Comparison of ENCODE assay signal across 8 cellular contexts in the genomic region with DNA sequence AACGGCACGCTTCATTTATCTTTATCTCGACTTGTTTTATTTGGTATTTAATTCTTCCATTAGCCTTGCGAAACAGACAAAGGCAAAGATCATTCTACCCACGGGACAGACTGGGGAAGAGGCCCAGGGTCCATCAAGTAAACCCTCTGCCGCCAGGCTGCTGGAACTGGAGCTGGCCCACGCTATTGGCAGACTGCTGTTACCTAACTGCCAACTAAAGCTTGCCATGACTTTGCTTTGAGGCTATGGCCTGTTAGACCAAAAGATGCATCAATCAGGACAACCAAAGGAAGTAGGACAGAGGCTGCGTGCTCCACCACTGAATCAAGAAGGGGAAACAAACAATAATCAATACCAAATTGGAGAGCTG. TPM values are rescaled to one million over a fixed set of nuclear protein-coding genes. Genes with fewer than 3 reads are reported as not detected.
DNase-seq lines count a peak whose midpoint lies in the region; ATAC-seq and TF ChIP-seq lines count a peak whose summit lies in the region.

No MANE protein-coding gene starts in this region.

- peaks cover 5% of the 10 kb centered on the region for H3K36me3 Mint-ChIP-seq in CD4-positive, alpha-beta T cell (ENCODE audit: low read depth)

- H2AK5ac ChIP-seq in neuronal stem cell (ENCODE audit: low read depth, low read length), result no peak overlapping the region

- H3K4me2 ChIP-seq in OCI-LY1 (ENCODE audit: low read length) (peak overlapping the region; percentile 70), neuronal stem cell (ENCODE audit: insufficient read depth, low read length, poor library complexity, severe bottlenecking) (peak overlapping the region; percentile 49)

- peaks cover 6% of the 10 kb centered on the region for H3K27me3 Mint-ChIP-seq in CD4-positive, alpha-beta T cell

- H2BK120ac ChIP-seq in neuronal stem cell (ENCODE audit: low read depth, low read length), result no peak overlapping the region

- peaks cover 1% of the 10 kb centered on the region for H3K79me1 ChIP-seq in neuronal stem cell (ENCODE audit: low read depth, low read length)

- no peaks in the 10 kb centered on the region for H3K27me3 ChIP-seq in CD4-positive, alpha-beta T cell (ENCODE audit: control insufficient read depth, insufficient read depth, low read length)
- no peaks in the 10 kb centered on the region for H3K27me3 ChIP-seq in OCI-LY1 (ENCODE audit: insufficient read depth, low read length)
- no peaks in the 10 kb centered on the region for H3K27me3 ChIP-seq in effector memory CD4-positive, alpha-beta T cell (replicated peaks; ENCODE audit: control insufficient read depth, insufficient read depth, low read length, poor library complexity, severe bottlenecking)
- H3K27me3 ChIP-seq in neuronal stem cell (ENCODE audit: control insufficient read depth in 3 of 3, insufficient read depth in 3 of 3, low read depth in 1 of 3, low read length in 3 of 3), result no peaks in the 10 kb centered on the region

- WGBS in neuronal stem cell (ENCODE audit: extremely low coverage in 2 of 2, insufficient read length in 2 of 2, insufficient replicate concordance in 1 of 2), 2 donors, result no CpG with 5 or more reads among the region's 8 CpGs

- no peak overlapping the region for H2BK12ac ChIP-seq in neuronal stem cell (ENCODE audit: low read length)

- no peaks in the 10 kb centered on the region for H3F3A ChIP-seq in OCI-LY1 (ENCODE audit: insufficient read depth, low read length)

- peak overlapping the region; percentile 29 for H3K27ac ChIP-seq in CD4-positive, alpha-beta T cell (ENCODE audit: low read depth, low read length)
- H3K27ac ChIP-seq in OCI-LY1 (ENCODE audit: low read depth, low read length, poor library complexity, severe bottlenecking) (no peak overlapping the region), neuronal stem cell (replicated peaks; ENCODE audit: low read length) (no peak overlapping the region)
- peak overlapping the region; percentile 73 for H3K27ac ChIP-seq in effector memory CD4-positive, alpha-beta T cell (ENCODE audit: insufficient read depth, low read length, poor library complexity, severe bottlenecking)

- H3K9ac ChIP-seq in OCI-LY1 (ENCODE audit: low read length), result peak overlapping the region; percentile 37; the same call in 1 of the 2 replicates
- no peak overlapping the region for H3K9ac ChIP-seq in neuronal stem cell (ENCODE audit: low read depth, low read length, poor library complexity)

- H3K4me3 Mint-ChIP-seq in CD4-positive, alpha-beta T cell, result peak overlapping the region; percentile 97

- H2BK15ac ChIP-seq in neuronal stem cell (ENCODE audit: low read length), result no peak overlapping the region

- peaks cover 26% of the 10 kb centered on the region for H3K4me1 Mint-ChIP-seq in CD4-positive, alpha-beta T cell (ENCODE audit: low read depth)

- POLR2A ChIA-PET in CD4-positive, alpha-beta T cell (lab: Charles Lee), result interaction anchor here (0.7 to 3.1 kb wide), 13 partner anchors 9 to 775 kb away, joined by 3 to 18 read pairs (median 5); partner anchors contain the start of genes CCDC15, HYLS1, MSANTD2 and STT3A

- H3K79me2 ChIP-seq in OCI-LY1 (ENCODE audit: insufficient read depth, low read length), result no peaks in the 10 kb centered on the region

- DNase-seq in CD4-positive, alpha-beta T cell, result no peak
- DNase-seq in effector memory CD4-positive, alpha-beta T cell, result no peak
- DNase-seq in neuronal stem cell (ENCODE audit: low spot score) (no peak), NCI-H146 treated with DMSO at 0.1 percent for 48 hours (lab: John Stamatoyannopoulos, UW; ENCODE audit: unreplicated experiment) (no peak)
- DNase-seq in stimulated activated CD4-positive, alpha-beta T cell treated with anti-CD3 and anti-CD28 coated beads, Interleukin-12 subunit alpha, Interleukin-12 subunit beta, amount 100 ng/mL, for 4 hours, result no peak

- peak overlapping the region; percentile 84 for H3K27ac Mint-ChIP-seq in CD4-positive, alpha-beta T cell

- ATAC-seq in CD4-positive, alpha-beta T cell (ENCODE audit: poor library complexity), result no peak
- ATAC-seq in GM18498 (IDR thresholded peaks at IDR 0.05; ENCODE audit: unreplicated experiment) (no peak), HG02852 (IDR thresholded peaks at IDR 0.05; ENCODE audit: unreplicated experiment) (no peak)

- no peak overlapping the region for H2BK5ac ChIP-seq in neuronal stem cell (ENCODE audit: low read length)

- CTCF ChIA-PET in CD4-positive, alpha-beta T cell (lab: Charles Lee), result interaction anchor here (1.5 to 2.1 kb wide), 2 partner anchors 12 to 236 kb away, joined by 4 to 6 read pairs; no protein-coding TSS in a partner anchor

- no peak overlapping the region for H3K4ac ChIP-seq in neuronal stem cell (ENCODE audit: low read length)

- intact Hi-C loops in CD4-positive, alpha-beta T cell (cut with DNase I, micrococcal nuclease), result loop anchor here in 1 of 2 experiments (5.0 to 10.0 kb wide), 8 partner anchors 235 to 785 kb away; partner anchors contain the start of genes CHEK1, EI24, SIAE and SPA17

- H3K9me3 Mint-ChIP-seq in CD4-positive, alpha-beta T cell, result peaks cover 3% of the 10 kb centered on the region

- H4K91ac ChIP-seq in neuronal stem cell (ENCODE audit: low read depth, low read length, poor library complexity), result no peak overlapping the region

- H3K36me3 ChIP-seq in OCI-LY1 (ENCODE audit: insufficient read depth, low read length), result peaks cover 6% of the 10 kb centered on the region; the same call in 1 of the 2 replicates
- H3K36me3 ChIP-seq in effector memory CD4-positive, alpha-beta T cell (ENCODE audit: control insufficient read depth, insufficient read depth, low read length), result no peaks in the 10 kb centered on the region
- H3K36me3 ChIP-seq in neuronal stem cell (replicated peaks in 1 of 2; ENCODE audit: control insufficient read depth in 2 of 2, insufficient read depth in 2 of 2, low read length in 2 of 2), result peaks cover 0 to 8% of the 10 kb centered on the region in 2 donors

- peaks cover 21% of the 10 kb centered on the region for H3K4me1 ChIP-seq in OCI-LY1 (ENCODE audit: insufficient read depth, low read length, severe bottlenecking)
- H3K4me1 ChIP-seq in effector memory CD4-positive, alpha-beta T cell (ENCODE audit: control insufficient read depth, insufficient read depth, low read length, poor library complexity, severe bottlenecking), result peaks cover 7% of the 10 kb centered on the region
- peaks cover 3 to 6% of the 10 kb centered on the region in 2 donors for H3K4me1 ChIP-seq in neuronal stem cell (ENCODE audit: control insufficient read depth in 2 of 2, insufficient read depth in 1 of 2, low read depth in 1 of 2, low read length in 2 of 2)

- H3K9me3 ChIP-seq in CD4-positive, alpha-beta T cell (ENCODE audit: control insufficient read depth, low read length), result no peaks in the 10 kb centered on the region
- no peaks in the 10 kb centered on the region for H3K9me3 ChIP-seq in OCI-LY1 (ENCODE audit: low read length)
- no peaks in the 10 kb centered on the region for H3K9me3 ChIP-seq in effector memory CD4-positive, alpha-beta T cell (ENCODE audit: control insufficient read depth, low read length)
- peaks cover 3 to 9% of the 10 kb centered on the region in 2 donors for H3K9me3 ChIP-seq in neuronal stem cell (replicated peaks in 1 of 2; ENCODE audit: control insufficient read depth in 2 of 2, insufficient read depth in 1 of 2, low read depth in 1 of 2, low read length in 2 of 2)

- H3K4me3 ChIP-seq in OCI-LY1 (ENCODE audit: low read depth, low read length, poor library complexity, severe bottlenecking) (peak overlapping the region; percentile 54), neuronal stem cell (ENCODE audit: low read length in 2 of 2) (peak overlapping the region in 1 of 2 donors; percentile 56)
- peak overlapping the region; percentile 77 for H3K4me3 ChIP-seq in effector memory CD4-positive, alpha-beta T cell (ENCODE audit: insufficient read depth, low read depth, low read length, poor library complexity, severe bottlenecking)

- TF ChIP-seq CTCF in CD4-positive, alpha-beta T cell (IDR thresholded peaks at IDR 0.05), result no peak
- TF ChIP-seq CTCF in OCI-LY1 (IDR thresholded peaks at IDR 0.05; ENCODE audit: low read length), result no peak

- H2AFZ ChIP-seq in OCI-LY1 (ENCODE audit: low read length) (no peak overlapping the region), neuronal stem cell (ENCODE audit: low read length) (peak overlapping the region; percentile 72)

- H3K14ac ChIP-seq in neuronal stem cell (ENCODE audit: low read length), result no peak overlapping the region

- peak overlapping the region; percentile 63 for H3K18ac ChIP-seq in neuronal stem cell (ENCODE audit: low read length)

- H4K20me1 ChIP-seq in OCI-LY1 (ENCODE audit: insufficient read depth, low read length), result no peaks in the 10 kb centered on the region

- no peak overlapping the region for H3K23ac ChIP-seq in neuronal stem cell (ENCODE audit: low read depth, low read length, poor library complexity)

- no peaks in the 10 kb centered on the region for H3K9me2 ChIP-seq in OCI-LY1 (ENCODE audit: low read depth, low read length)

- peak overlapping the region; percentile 75 for H4K8ac ChIP-seq in neuronal stem cell (ENCODE audit: low read depth, low read length)

RNA-seq across cellular contexts. Expression of gene TMEM218, which starts 0.8 kb away (rescaled TPM):
- total RNA-seq in CD4-positive, alpha-beta T cell, result 1 to 10 TPM; 3.9 to 4.4 TPM
- polyA plus RNA-seq in neuronal stem cell (2013, experiment 1 of 2), result 25.3 TPM
- 23.3 TPM for polyA plus RNA-seq in neuronal stem cell (2013, experiment 2 of 2)

RNA-seq across cellular contexts. Expression of gene SLC37A2, which starts 49.1 kb away (rescaled TPM):
- under 1 TPM; 0.25 to 0.34 TPM for total RNA-seq in CD4-positive, alpha-beta T cell
- 0.66 TPM for polyA plus RNA-seq in neuronal stem cell (2013, experiment 1 of 2)
- 0.64 TPM for polyA plus RNA-seq in neuronal stem cell (2013, experiment 2 of 2)

RNA-seq across cellular contexts. Expression of gene PKNOX2, which starts 52.3 kb away (rescaled TPM):
- not detected for total RNA-seq in CD4-positive, alpha-beta T cell
- polyA plus RNA-seq in neuronal stem cell (2013, experiment 1 of 2), result 20.5 TPM
- polyA plus RNA-seq in neuronal stem cell (2013, experiment 2 of 2), result 20.4 TPM

Comparison
In these comparisons a context has a peak if more than half of its experiments do, and no peak if none do; other contexts are left out.
1. H3K27ac ChIP-seq: peak in CD4-positive, alpha-beta T cell (single experiment) and effector memory CD4-positive, alpha-beta T cell (single experiment); none in OCI-LY1 (single experiment) and neuronal stem cell (single experiment).